ENCODE assay signal across 31 cellular contexts in the genomic region with DNA sequence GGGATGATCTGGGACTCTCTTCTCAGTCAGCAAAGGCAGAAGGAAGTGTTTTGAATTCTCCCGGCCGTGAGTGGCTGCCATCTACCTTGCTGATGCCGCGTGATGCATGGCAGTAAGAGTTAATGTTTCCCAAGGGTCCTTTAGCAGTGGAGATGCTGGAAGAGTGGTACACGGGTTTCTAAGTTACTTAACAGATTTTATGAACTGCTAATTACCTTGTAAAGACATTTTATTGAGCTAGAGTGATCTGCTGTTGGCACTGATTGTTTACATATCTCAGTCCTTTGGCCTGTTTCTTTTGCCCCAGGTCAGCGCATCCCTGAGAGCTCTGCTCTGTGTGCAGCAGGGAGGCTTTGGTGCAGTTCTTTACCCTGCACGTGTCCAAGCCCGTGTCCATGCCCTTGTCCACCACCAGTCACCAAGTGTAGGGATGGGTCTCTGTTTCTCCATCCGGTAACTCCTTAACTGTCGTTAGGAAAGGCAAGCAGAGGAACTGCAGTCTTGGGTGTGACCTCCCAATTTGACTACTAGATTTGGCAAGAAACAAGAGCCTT.
"Had no signal": no experiment of that assay in that cellular context is flagged by ENCODE, and none has a peak within 500 bp of the region (broad histone marks: within the 10 kb centered on the region; RNA-seq: fewer than 3 reads in every experiment).

No MANE protein-coding gene starts in this region.

- ATAC-seq: activated naive CD8-positive, alpha-beta T cell treated with anti-CD3 and anti-CD28 coated beads, Interleukin-2, amount 50 U/mL, for 24 hours; activated T-cell treated with anti-CD3 and anti-CD28 coated beads, Interleukin-2, amount 50 U/mL, for 4 hours; left cardiac atrium; naive thymus-derived CD4-positive, alpha-beta T cell; psoas muscle; stimulated activated effector memory CD8-positive, alpha-beta T cell treated with anti-CD3 and anti-CD28 coated beads, Interleukin-12 subunit alpha, Interleukin-12 subunit beta, amount 100 ng/mL, for 72 hours had no signal

- H3K9me3 ChIP-seq: breast epithelium, esophagus squamous epithelium, psoas muscle, sigmoid colon, thoracic aorta, uterus had no signal

- H3K27ac Mint-ChIP-seq: activated CD4-positive, alpha-beta memory T cell treated with anti-CD3 and anti-CD28 coated beads for 36 hours; activated CD4-positive, alpha-beta T cell treated with anti-CD3 and anti-CD28 coated beads, Interleukin-2, amount 10 ng/mL, durations not matched to agents 24 days and 14 days; activated naive CD4-positive, alpha-beta T cell treated with anti-CD3 and anti-CD28 coated beads, Interleukin-2, amount 50 U/mL, for 24 hours; activated naive CD8-positive, alpha-beta T cell treated with anti-CD3 and anti-CD28 coated beads, Interleukin-2, amount 50 U/mL, for 24 hours; activated T-helper 2 cell treated with anti-CD3 and anti-CD28 coated beads, Interferon-gamma antibody, Interleukin-2, Interleukin-4, amounts not matched to agents 10 μg/mL and 5 μg/mL and 100 μg/mL, durations not matched to agents 14 hours and 24 hours and 36 hours; mesothelial cell of epicardium; naive thymus-derived CD4-positive, alpha-beta T cell; stimulated activated effector memory CD8-positive, alpha-beta T cell treated with anti-CD3 and anti-CD28 coated beads, Interleukin-12 subunit alpha, Interleukin-12 subunit beta, amount 100 ng/mL, for 72 hours; stimulated activated naive CD8-positive, alpha-beta T cell treated with anti-CD3 and anti-CD28 coated beads, Interleukin-15, Interleukin-2, amounts not matched to agents 100 ng/mL and 50 ng/mL, for 24 hours; type B pancreatic cell had no signal

- H3K4me3 Mint-ChIP-seq: activated CD4-positive, alpha-beta memory T cell treated with anti-CD3 and anti-CD28 coated beads for 36 hours; activated CD4-positive, alpha-beta T cell treated with anti-CD3 and anti-CD28 coated beads, Interleukin-2, amount 10 ng/mL, durations not matched to agents 24 days and 14 days; activated naive CD4-positive, alpha-beta T cell treated with anti-CD3 and anti-CD28 coated beads, Interleukin-2, amount 50 U/mL, for 24 hours; activated naive CD8-positive, alpha-beta T cell treated with anti-CD3 and anti-CD28 coated beads, Interleukin-2, amount 50 U/mL, for 24 hours; activated T-cell treated with anti-CD3 and anti-CD28 coated beads, Interleukin-2, amount 50 U/mL, for 4 hours; central memory CD8-positive, alpha-beta T cell; mesothelial cell of epicardium; naive thymus-derived CD4-positive, alpha-beta T cell; stimulated activated effector memory CD8-positive, alpha-beta T cell treated with anti-CD3 and anti-CD28 coated beads, Interleukin-12 subunit alpha, Interleukin-12 subunit beta, amount 100 ng/mL, for 72 hours; stimulated activated naive CD8-positive, alpha-beta T cell treated with anti-CD3 and anti-CD28 coated beads, Interleukin-15, Interleukin-2, amounts not matched to agents 100 ng/mL and 50 ng/mL, for 24 hours; type B pancreatic cell had no signal

- H3K27me3 Mint-ChIP-seq: activated CD4-positive, alpha-beta memory T cell treated with anti-CD3 and anti-CD28 coated beads for 36 hours; activated CD4-positive, alpha-beta T cell treated with anti-CD3 and anti-CD28 coated beads, Interleukin-2, amount 10 ng/mL, durations not matched to agents 24 days and 14 days; activated naive CD4-positive, alpha-beta T cell treated with anti-CD3 and anti-CD28 coated beads, Interleukin-2, amount 50 U/mL, for 24 hours; activated naive CD8-positive, alpha-beta T cell treated with anti-CD3 and anti-CD28 coated beads, Interleukin-2, amount 50 U/mL, for 24 hours; central memory CD8-positive, alpha-beta T cell; naive thymus-derived CD4-positive, alpha-beta T cell; stimulated activated naive CD8-positive, alpha-beta T cell treated with anti-CD3 and anti-CD28 coated beads, Interleukin-15, Interleukin-2, amounts not matched to agents 100 ng/mL and 50 ng/mL, for 24 hours; type B pancreatic cell had no signal

- FAIRE-seq: endometrium, keratinocyte, small intestine had no signal

- H3K9me3 Mint-ChIP-seq: activated CD4-positive, alpha-beta memory T cell treated with anti-CD3 and anti-CD28 coated beads for 36 hours; activated CD4-positive, alpha-beta T cell treated with anti-CD3 and anti-CD28 coated beads, Interleukin-2, amount 10 ng/mL, durations not matched to agents 24 days and 14 days; activated naive CD4-positive, alpha-beta T cell treated with anti-CD3 and anti-CD28 coated beads, Interleukin-2, amount 50 U/mL, for 24 hours; activated naive CD8-positive, alpha-beta T cell treated with anti-CD3 and anti-CD28 coated beads, Interleukin-2, amount 50 U/mL, for 24 hours; activated T-cell treated with anti-CD3 and anti-CD28 coated beads, Interleukin-2, amount 50 U/mL, for 4 hours; activated T-helper 2 cell treated with anti-CD3 and anti-CD28 coated beads, Interferon-gamma antibody, Interleukin-2, Interleukin-4, amounts not matched to agents 10 μg/mL and 5 μg/mL and 100 μg/mL, durations not matched to agents 14 hours and 24 hours and 36 hours; central memory CD8-positive, alpha-beta T cell; mesothelial cell of epicardium; stimulated activated effector memory CD8-positive, alpha-beta T cell treated with anti-CD3 and anti-CD28 coated beads, Interleukin-12 subunit alpha, Interleukin-12 subunit beta, amount 100 ng/mL, for 72 hours; stimulated activated naive CD8-positive, alpha-beta T cell treated with anti-CD3 and anti-CD28 coated beads, Interleukin-15, Interleukin-2, amounts not matched to agents 100 ng/mL and 50 ng/mL, for 24 hours; type B pancreatic cell had no signal

- H3K4me1 ChIP-seq: sigmoid colon had no signal

- H3K27me3 ChIP-seq: breast epithelium, esophagus squamous epithelium, sigmoid colon, uterus had no signal

- H2AFZ ChIP-seq: parathyroid adenoma had no signal

- H3K36me3 Mint-ChIP-seq: mesothelial cell of epicardium; stimulated activated effector memory CD8-positive, alpha-beta T cell treated with anti-CD3 and anti-CD28 coated beads, Interleukin-12 subunit alpha, Interleukin-12 subunit beta, amount 100 ng/mL, for 72 hours; type B pancreatic cell had no signal

- H3K9ac ChIP-seq: parathyroid adenoma had no signal

- H3K27ac ChIP-seq: breast epithelium, epithelial cell of prostate, esophagus squamous epithelium, parathyroid adenoma, psoas muscle, sigmoid colon, thoracic aorta, uterus had no signal

- H3K36me3 ChIP-seq: breast epithelium, esophagus squamous epithelium, sigmoid colon, thoracic aorta, uterus had no signal

- DNase-seq: activated CD4-positive, alpha-beta memory T cell treated with anti-CD3 and anti-CD28 coated beads for 36 hours; activated CD4-positive, alpha-beta T cell treated with anti-CD3 and anti-CD28 coated beads, Interleukin-2, amount 10 ng/mL, durations not matched to agents 24 days and 14 days; activated CD4-positive, CD25-positive, alpha-beta regulatory T cell treated with anti-CD3 and anti-CD28 coated beads, Interleukin-2, amount 50 U/mL, for 72 hours; activated naive CD8-positive, alpha-beta T cell treated with anti-CD3 and anti-CD28 coated beads, Interleukin-2, amount 50 U/mL, for 24 hours; activated T-cell treated with anti-CD3 and anti-CD28 coated beads, Interleukin-2, amount 50 U/mL, for 4 hours; amygdala; dermis blood vessel endothelial cell; effector CD4-positive, alpha-beta T cell; esophagus squamous epithelium; left cardiac atrium; naive thymus-derived CD4-positive, alpha-beta T cell; occipital lobe; psoas muscle; sigmoid colon; small intestine; stimulated activated CD4-positive, alpha-beta T cell treated with anti-CD3 and anti-CD28 coated beads, Interleukin-4, amount 100 ng/mL, for 24 hours; T1000; uterus had no signal

- H3K4me3 ChIP-seq: breast epithelium, esophagus squamous epithelium, psoas muscle, sigmoid colon, thoracic aorta, uterus had no signal
